Comparison of ENCODE assay signal across 19 cellular contexts in the genomic region with DNA sequence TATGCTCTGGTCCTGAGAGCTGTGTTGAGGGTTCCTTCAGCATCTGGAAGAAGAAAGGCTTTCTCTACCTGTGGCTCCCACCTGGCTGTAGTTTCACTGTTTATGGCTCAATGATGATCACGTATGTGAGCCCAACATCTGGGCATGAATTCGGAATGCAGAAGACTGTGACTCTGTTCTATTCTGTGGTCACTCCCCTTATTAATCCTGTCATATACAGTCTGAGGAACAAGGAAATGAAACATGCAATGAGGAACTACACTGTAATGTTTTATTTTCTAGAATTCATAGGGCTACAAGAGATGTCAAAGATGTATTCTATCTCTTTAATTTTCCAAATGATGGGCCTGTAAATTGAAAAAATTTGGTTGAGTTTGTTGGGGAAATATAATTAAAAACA. TPM values are rescaled to one million over a fixed set of nuclear protein-coding genes. Genes with fewer than 3 reads are reported as not detected.
"Had no signal": no experiment of that assay in that cellular context is flagged by ENCODE, and none has a peak within 500 bp of the region (broad histone marks: within the 10 kb centered on the region; RNA-seq: fewer than 3 reads in every experiment).

No MANE protein-coding gene starts in this region.

- H2AFZ ChIP-seq: hepatocyte had no signal

- H3K9me3 Mint-ChIP-seq: activated naive CD4-positive, alpha-beta T cell treated with anti-CD3 and anti-CD28 coated beads, Interleukin-2, amount 10 ng/mL, durations not matched to agents 7 days and 5 days; activated T-helper 2 cell treated with anti-CD3 and anti-CD28 coated beads, Interferon-gamma antibody, Interleukin-2, Interleukin-4, amounts not matched to agents 10 μg/mL and 5 μg/mL and 100 μg/mL, durations not matched to agents 14 hours and 24 hours and 36 hours; natural killer cell treated with Interleukin-12 subunit alpha and Interleukin-12 subunit beta and Interleukin-15 and Interleukin-18, amount 100 ng/mL, for 72 hours had no signal

- H3K27me3 Mint-ChIP-seq: activated CD4-positive, alpha-beta T cell treated with anti-CD3 and anti-CD28 coated beads, Interleukin-2, amount 10 ng/mL, durations not matched to agents 24 days and 14 days; activated naive CD4-positive, alpha-beta T cell treated with anti-CD3 and anti-CD28 coated beads, Interleukin-2, amount 10 ng/mL, durations not matched to agents 7 days and 5 days; type B pancreatic cell had no signal

- H3K36me3 ChIP-seq: prostate gland had no signal

- H3K4me3 ChIP-seq: hepatocyte, prostate gland had no signal

- H3K4me1 Mint-ChIP-seq: activated CD4-positive, alpha-beta T cell treated with anti-CD3 and anti-CD28 coated beads, Interleukin-2, amount 10 ng/mL, durations not matched to agents 24 days and 14 days; activated naive CD4-positive, alpha-beta T cell treated with anti-CD3 and anti-CD28 coated beads, Interleukin-2, amount 10 ng/mL, durations not matched to agents 7 days and 5 days had no signal

- H3K27ac ChIP-seq: epithelial cell of prostate, hepatocyte, prostate gland had no signal

- H3K36me3 Mint-ChIP-seq: activated naive CD4-positive, alpha-beta T cell treated with anti-CD3 and anti-CD28 coated beads, Interleukin-2, amount 10 ng/mL, durations not matched to agents 7 days and 5 days; natural killer cell treated with Interleukin-12 subunit alpha and Interleukin-12 subunit beta and Interleukin-15 and Interleukin-18, amount 100 ng/mL, for 72 hours; type B pancreatic cell had no signal

- H3K9me3 ChIP-seq: prostate gland had no signal

- H3K79me2 ChIP-seq: hepatocyte had no signal

- H3K4me2 ChIP-seq: hepatocyte had no signal

- H3K27me3 ChIP-seq: hepatocyte had no signal

- DNase-seq: activated CD4-positive, alpha-beta T cell treated with anti-CD3 and anti-CD28 coated beads, Interleukin-2, amount 10 ng/mL, durations not matched to agents 24 days and 14 days; activated naive CD4-positive, alpha-beta T cell treated with anti-CD3 and anti-CD28 coated beads, Interleukin-2, amount 10 ng/mL, durations not matched to agents 7 days and 5 days; central memory CD4-positive, alpha-beta T cell; cortex of kidney; effector memory CD4-positive, alpha-beta T cell; kidney glomerular epithelial cell; stimulated activated CD4-positive, alpha-beta T cell treated with anti-CD3 and anti-CD28 coated beads, Interleukin-12 subunit alpha, Interleukin-12 subunit beta, amount 100 ng/mL, for 4 hours; stimulated activated naive CD4-positive, alpha-beta T cell treated with Interleukin-2 at 50 U/mL for 16 hours; T-helper 1 cell had no signal

- ATAC-seq: natural killer cell treated with Interleukin-12 subunit alpha and Interleukin-12 subunit beta and Interleukin-15 and Interleukin-18, amount 100 ng/mL, for 72 hours had no signal

- H3K27ac Mint-ChIP-seq: activated CD4-positive, alpha-beta T cell treated with anti-CD3 and anti-CD28 coated beads, Interleukin-2, amount 10 ng/mL, durations not matched to agents 24 days and 14 days; activated naive CD4-positive, alpha-beta T cell treated with anti-CD3 and anti-CD28 coated beads, Interleukin-2, amount 10 ng/mL, durations not matched to agents 7 days and 5 days; activated T-helper 2 cell treated with anti-CD3 and anti-CD28 coated beads, Interferon-gamma antibody, Interleukin-2, Interleukin-4, amounts not matched to agents 10 μg/mL and 5 μg/mL and 100 μg/mL, durations not matched to agents 14 hours and 24 hours and 36 hours; natural killer cell treated with Interleukin-12 subunit alpha and Interleukin-12 subunit beta and Interleukin-15 and Interleukin-18, amount 100 ng/mL, for 72 hours; type B pancreatic cell had no signal

- H3K4me1 ChIP-seq: prostate gland had no signal

- H3K4me3 Mint-ChIP-seq: activated CD4-positive, alpha-beta T cell treated with anti-CD3 and anti-CD28 coated beads, Interleukin-2, amount 10 ng/mL, durations not matched to agents 24 days and 14 days; activated naive CD4-positive, alpha-beta T cell treated with anti-CD3 and anti-CD28 coated beads, Interleukin-2, amount 10 ng/mL, durations not matched to agents 7 days and 5 days; natural killer cell treated with Interleukin-12 subunit alpha and Interleukin-12 subunit beta and Interleukin-15 and Interleukin-18, amount 100 ng/mL, for 72 hours; type B pancreatic cell had no signal

RNA-seq across cellular contexts. Expression of a gene that starts 10.8 kb away (rescaled TPM):
- total RNA-seq: activated CD4-positive, alpha-beta T cell treated with anti-CD3 and anti-CD28 coated beads, Interleukin-2, amount 10 ng/mL, durations not matched to agents 24 days and 14 days; activated CD8-positive, alpha-beta memory T cell treated with anti-CD3 and anti-CD28 coated beads for 36 hours; activated T-helper 2 cell treated with anti-CD3 and anti-CD28 coated beads, Interferon-gamma antibody, Interleukin-2, Interleukin-4, amounts not matched to agents 10 μg/mL and 5 μg/mL and 100 μg/mL, durations not matched to agents 14 hours and 24 hours and 36 hours; hepatocyte; lung microvascular endothelial cell; mucosa of gallbladder; natural killer cell treated with Interleukin-12 subunit alpha and Interleukin-12 subunit beta and Interleukin-15 and Interleukin-18, amount 100 ng/mL, for 72 hours; prostate gland had no signal
- polyA plus RNA-seq: adipose tissue, hepatocyte had no signal

RNA-seq across cellular contexts. Expression of a gene that starts 41.3 kb away (rescaled TPM):
- total RNA-seq: activated CD4-positive, alpha-beta T cell treated with anti-CD3 and anti-CD28 coated beads, Interleukin-2, amount 10 ng/mL, durations not matched to agents 24 days and 14 days; activated CD8-positive, alpha-beta memory T cell treated with anti-CD3 and anti-CD28 coated beads for 36 hours; activated T-helper 2 cell treated with anti-CD3 and anti-CD28 coated beads, Interferon-gamma antibody, Interleukin-2, Interleukin-4, amounts not matched to agents 10 μg/mL and 5 μg/mL and 100 μg/mL, durations not matched to agents 14 hours and 24 hours and 36 hours; hepatocyte; lung microvascular endothelial cell; mucosa of gallbladder; natural killer cell treated with Interleukin-12 subunit alpha and Interleukin-12 subunit beta and Interleukin-15 and Interleukin-18, amount 100 ng/mL, for 72 hours; prostate gland had no signal
- polyA plus RNA-seq: adipose tissue, hepatocyte had no signal

RNA-seq across cellular contexts. Expression of a gene that starts 43.6 kb away (rescaled TPM):
- total RNA-seq: activated CD4-positive, alpha-beta T cell treated with anti-CD3 and anti-CD28 coated beads, Interleukin-2, amount 10 ng/mL, durations not matched to agents 24 days and 14 days; activated CD8-positive, alpha-beta memory T cell treated with anti-CD3 and anti-CD28 coated beads for 36 hours; activated T-helper 2 cell treated with anti-CD3 and anti-CD28 coated beads, Interferon-gamma antibody, Interleukin-2, Interleukin-4, amounts not matched to agents 10 μg/mL and 5 μg/mL and 100 μg/mL, durations not matched to agents 14 hours and 24 hours and 36 hours; hepatocyte; lung microvascular endothelial cell; mucosa of gallbladder; natural killer cell treated with Interleukin-12 subunit alpha and Interleukin-12 subunit beta and Interleukin-15 and Interleukin-18, amount 100 ng/mL, for 72 hours; prostate gland had no signal
- polyA plus RNA-seq: adipose tissue, hepatocyte had no signal

RNA-seq across cellular contexts. Expression of a gene that starts 48.9 kb away (rescaled TPM):
- total RNA-seq: activated CD4-positive, alpha-beta T cell treated with anti-CD3 and anti-CD28 coated beads, Interleukin-2, amount 10 ng/mL, durations not matched to agents 24 days and 14 days; activated CD8-positive, alpha-beta memory T cell treated with anti-CD3 and anti-CD28 coated beads for 36 hours; activated T-helper 2 cell treated with anti-CD3 and anti-CD28 coated beads, Interferon-gamma antibody, Interleukin-2, Interleukin-4, amounts not matched to agents 10 μg/mL and 5 μg/mL and 100 μg/mL, durations not matched to agents 14 hours and 24 hours and 36 hours; hepatocyte; lung microvascular endothelial cell; mucosa of gallbladder; natural killer cell treated with Interleukin-12 subunit alpha and Interleukin-12 subunit beta and Interleukin-15 and Interleukin-18, amount 100 ng/mL, for 72 hours; prostate gland had no signal
- polyA plus RNA-seq: adipose tissue, hepatocyte had no signal

RNA-seq across cellular contexts. Expression of a gene that starts 59.2 kb away (rescaled TPM):
- total RNA-seq: activated CD4-positive, alpha-beta T cell treated with anti-CD3 and anti-CD28 coated beads, Interleukin-2, amount 10 ng/mL, durations not matched to agents 24 days and 14 days; activated CD8-positive, alpha-beta memory T cell treated with anti-CD3 and anti-CD28 coated beads for 36 hours; activated T-helper 2 cell treated with anti-CD3 and anti-CD28 coated beads, Interferon-gamma antibody, Interleukin-2, Interleukin-4, amounts not matched to agents 10 μg/mL and 5 μg/mL and 100 μg/mL, durations not matched to agents 14 hours and 24 hours and 36 hours; hepatocyte; lung microvascular endothelial cell; mucosa of gallbladder; natural killer cell treated with Interleukin-12 subunit alpha and Interleukin-12 subunit beta and Interleukin-15 and Interleukin-18, amount 100 ng/mL, for 72 hours; prostate gland had no signal
- polyA plus RNA-seq: adipose tissue, hepatocyte had no signal
